In genomic region chr10:113442340-113442739, GRCh38 we compare ENCODE assay signal across 25 cellular contexts.
DNase-seq lines count a peak whose midpoint lies in the region; ATAC-seq and TF ChIP-seq lines count a peak whose summit lies in the region.
"Had no signal": no experiment of that assay in that cellular context is flagged by ENCODE, and none has a peak within 500 bp of the region (broad histone marks: within the 10 kb centered on the region; RNA-seq: fewer than 3 reads in every experiment).

No MANE protein-coding gene starts in this region.

- H3K27me3 Mint-ChIP-seq in naive thymus-derived CD4-positive, alpha-beta T cell = peaks cover 0 to 11% (median 5%) of the 10 kb centered on the region in 5 donors
- peaks cover 5% of the 10 kb centered on the region for H3K27me3 Mint-ChIP-seq in activated CD4-positive, alpha-beta T cell treated with anti-CD3 and anti-CD28 coated beads, Interleukin-2, amount 10 ng/mL, durations not matched to agents 7 days and 5 days
- H3K27me3 Mint-ChIP-seq in H9 (ENCODE audit: low read depth) = peaks cover 30% of the 10 kb centered on the region
- peaks cover 3% of the 10 kb centered on the region for H3K27me3 Mint-ChIP-seq in CD8-positive, alpha-beta T cell (ENCODE audit: low read depth)

- H3K23me2 ChIP-seq in H9 (ENCODE audit: insufficient read length, low read depth, low read length, poor library complexity, severe bottlenecking) = no peaks in the 10 kb centered on the region

- H3K9me3 ChIP-seq in naive thymus-derived CD4-positive, alpha-beta T cell (ENCODE audit: control insufficient read depth in 2 of 3, low read length in 3 of 3) = no peaks in the 10 kb centered on the region
- H3K9me3 ChIP-seq in H9 (ENCODE audit: control insufficient read depth, low read depth, low read length) = no peaks in the 10 kb centered on the region
- no peaks in the 10 kb centered on the region for H3K9me3 ChIP-seq in CD8-positive, alpha-beta T cell (ENCODE audit: low read length)
- H3K9me3 ChIP-seq: Caco-2, SJCRH30 had no signal

- H2BK5ac ChIP-seq in H9 (ENCODE audit: insufficient read length, low read length) = no peak overlapping the region

- H2BK12ac ChIP-seq in H9 (ENCODE audit: insufficient read length, low read depth, low read length) = no peak overlapping the region

- no peak overlapping the region for H3K18ac ChIP-seq in H9 (ENCODE audit: insufficient read length, low read depth, low read length)

- no peaks in the 10 kb centered on the region for H3K36me3 Mint-ChIP-seq in naive thymus-derived CD4-positive, alpha-beta T cell
- no peaks in the 10 kb centered on the region for H3K36me3 Mint-ChIP-seq in activated CD4-positive, alpha-beta T cell treated with anti-CD3 and anti-CD28 coated beads, Interleukin-2, amount 10 ng/mL, durations not matched to agents 7 days and 5 days (ENCODE audit: low read depth)
- H3K36me3 Mint-ChIP-seq in H9 (ENCODE audit: insufficient read depth in 1 of 3, low read depth in 3 of 3) = no peaks in the 10 kb centered on the region
- no peaks in the 10 kb centered on the region for H3K36me3 Mint-ChIP-seq in CD8-positive, alpha-beta T cell

- H3K9me3 Mint-ChIP-seq in naive thymus-derived CD4-positive, alpha-beta T cell = no peaks in the 10 kb centered on the region
- H3K9me3 Mint-ChIP-seq in activated CD4-positive, alpha-beta T cell treated with anti-CD3 and anti-CD28 coated beads, Interleukin-2, amount 10 ng/mL, durations not matched to agents 7 days and 5 days = no peaks in the 10 kb centered on the region
- no peaks in the 10 kb centered on the region for H3K9me3 Mint-ChIP-seq in H9
- H3K9me3 Mint-ChIP-seq in CD8-positive, alpha-beta T cell = no peaks in the 10 kb centered on the region
- H3K9me3 Mint-ChIP-seq: CD4-positive, alpha-beta T cell; HFFc6 had no signal

- H3K4me3 ChIP-seq in naive thymus-derived CD4-positive, alpha-beta T cell (ENCODE audit: low read length) = no peak overlapping the region
- H3K4me3 ChIP-seq in CD8-positive, alpha-beta T cell (ENCODE audit: low read depth, low read length) = no peak overlapping the region
- H3K4me3 ChIP-seq: K562, SJCRH30 had no signal

- H3K79me2 ChIP-seq in H9 (ENCODE audit: insufficient read depth, low read length) = no peaks in the 10 kb centered on the region

- H3K14ac ChIP-seq in H9 (ENCODE audit: insufficient read depth, low read length) = no peak overlapping the region

- peak; percentile 40 for ATAC-seq in naive thymus-derived CD4-positive, alpha-beta T cell
- no peak for ATAC-seq in CD8-positive, alpha-beta T cell
- ATAC-seq: HepG2, K562, Panc1, T-helper 17 cell had no signal

- TF ChIP-seq CTCF in H9 (conservative IDR thresholded peaks at IDR 0.05) = no peak
- no peak for TF ChIP-seq CTCF in CD8-positive, alpha-beta T cell (IDR thresholded peaks at IDR 0.05)

- no peaks in the 10 kb centered on the region for H3K4me1 ChIP-seq in naive thymus-derived CD4-positive, alpha-beta T cell (ENCODE audit: control insufficient read depth in 2 of 2, insufficient read depth in 2 of 2, low read length in 2 of 2)
- no peaks in the 10 kb centered on the region for H3K4me1 ChIP-seq in H9 (ENCODE audit: insufficient read depth, low read length)
- no peaks in the 10 kb centered on the region for H3K4me1 ChIP-seq in CD8-positive, alpha-beta T cell (ENCODE audit: insufficient read depth, low read length)
- H3K4me1 ChIP-seq: SJCRH30 had no signal

- peaks cover 0 to 2% (median 0%) of the 10 kb centered on the region in 7 donors for H3K4me1 Mint-ChIP-seq in naive thymus-derived CD4-positive, alpha-beta T cell
- no peaks in the 10 kb centered on the region for H3K4me1 Mint-ChIP-seq in activated CD4-positive, alpha-beta T cell treated with anti-CD3 and anti-CD28 coated beads, Interleukin-2, amount 10 ng/mL, durations not matched to agents 7 days and 5 days
- no peaks in the 10 kb centered on the region for H3K4me1 Mint-ChIP-seq in H9
- H3K4me1 Mint-ChIP-seq in CD8-positive, alpha-beta T cell (ENCODE audit: low read depth) = no peaks in the 10 kb centered on the region
- H3K4me1 Mint-ChIP-seq: T-helper 17 cell had no signal

- H3K36me3 ChIP-seq in naive thymus-derived CD4-positive, alpha-beta T cell (ENCODE audit: control insufficient read depth in 2 of 3, insufficient read depth in 3 of 3, low read length in 3 of 3) = no peaks in the 10 kb centered on the region
- H3K36me3 ChIP-seq in CD8-positive, alpha-beta T cell (ENCODE audit: insufficient read depth, low read length) = no peaks in the 10 kb centered on the region
- H3K36me3 ChIP-seq: SJCRH30 had no signal

- H2AFZ ChIP-seq in H9 (ENCODE audit: low read length) = no peak overlapping the region

- no peak overlapping the region for H3K4ac ChIP-seq in H9 (ENCODE audit: low read depth, low read length)

- no peak overlapping the region for H3K4me3 Mint-ChIP-seq in naive thymus-derived CD4-positive, alpha-beta T cell
- H3K4me3 Mint-ChIP-seq in activated CD4-positive, alpha-beta T cell treated with anti-CD3 and anti-CD28 coated beads, Interleukin-2, amount 10 ng/mL, durations not matched to agents 7 days and 5 days = no peak overlapping the region
- no peak overlapping the region for H3K4me3 Mint-ChIP-seq in H9
- H3K4me3 Mint-ChIP-seq in CD8-positive, alpha-beta T cell = no peak overlapping the region
- H3K4me3 Mint-ChIP-seq: CD4-positive, alpha-beta T cell; HFFc6; T-helper 17 cell had no signal

- CTCF ChIA-PET in naive thymus-derived CD4-positive, alpha-beta T cell (lab: Charles Lee) = no interaction called here
- CTCF ChIA-PET in activated CD4-positive, alpha-beta T cell treated with anti-CD3 and anti-CD28 coated beads, Interleukin-2, amount 10 ng/mL, durations not matched to agents 7 days and 5 days (lab: Charles Lee) = no interaction called here
- CTCF ChIA-PET in CD8-positive, alpha-beta T cell (lab: Charles Lee) = no interaction called here

- H2BK20ac ChIP-seq in H9 (ENCODE audit: low read depth, low read length, poor library complexity, severe bottlenecking) = no peak overlapping the region

- no peaks in the 10 kb centered on the region for H3K27me3 ChIP-seq in naive thymus-derived CD4-positive, alpha-beta T cell (ENCODE audit: control insufficient read depth in 2 of 2, insufficient read depth in 2 of 2, low read length in 2 of 2)
- no peaks in the 10 kb centered on the region for H3K27me3 ChIP-seq in H9 (ENCODE audit: insufficient read depth, low read length)
- H3K27me3 ChIP-seq in CD8-positive, alpha-beta T cell (ENCODE audit: insufficient read depth, low read length) = no peaks in the 10 kb centered on the region
- H3K27me3 ChIP-seq: SJCRH30 had no signal

- peaks cover 4% of the 10 kb centered on the region for H4K20me1 ChIP-seq in H9 (ENCODE audit: control insufficient read depth, insufficient read depth, insufficient read length)

- no peak overlapping the region for H3K56ac ChIP-seq in H9 (ENCODE audit: insufficient read length, low read depth, low read length)

- no peak overlapping the region for H2AK5ac ChIP-seq in H9 (ENCODE audit: insufficient read length, low read length)

- no peak overlapping the region for H3T11ph ChIP-seq in H9 (ENCODE audit: low read length)

- H4K8ac ChIP-seq in H9 (replicated peaks; ENCODE audit: insufficient read length, low read depth, low read length) = no peak overlapping the region

- H4K91ac ChIP-seq in H9 (ENCODE audit: insufficient read length, low read depth, low read length) = no peak overlapping the region

- no peak overlapping the region for H2BK120ac ChIP-seq in H9 (ENCODE audit: low read depth, low read length, poor library complexity, severe bottlenecking)

- no peak overlapping the region for H3K9ac ChIP-seq in H9 (ENCODE audit: extremely low read depth, insufficient read length, low read length)

- H3K23ac ChIP-seq in H9 (ENCODE audit: insufficient read length, low read depth, low read length) = no peak overlapping the region

- no peak overlapping the region for H3K27ac ChIP-seq in naive thymus-derived CD4-positive, alpha-beta T cell (ENCODE audit: low read depth, low read length)
- no peak overlapping the region for H3K27ac ChIP-seq in H9 (ENCODE audit: insufficient read length, low read depth, low read length)
- H3K27ac ChIP-seq in CD8-positive, alpha-beta T cell (ENCODE audit: low read depth, low read length) = no peak overlapping the region
- H3K27ac ChIP-seq: HL-60, SJCRH30 had no signal

- DNase-seq in MV-4-11 (lab: John Stamatoyannopoulos, UW) (peak; percentile 82), SKM-1 (lab: John Stamatoyannopoulos, UW; ENCODE audit: unreplicated experiment) (peak; percentile 7), H9 (no peak), cardiac septum (ENCODE audit: low spot score) (no peak)
- no peak for DNase-seq in naive thymus-derived CD4-positive, alpha-beta T cell
- DNase-seq in activated CD4-positive, alpha-beta T cell treated with anti-CD3 and anti-CD28 coated beads, Interleukin-2, amount 10 ng/mL, durations not matched to agents 7 days and 5 days = no peak
- DNase-seq in CD8-positive, alpha-beta T cell = no peak
- DNase-seq: Caco-2; CD4-positive, alpha-beta T cell; DMS 273 treated with DMSO at 0.1 percent for 48 hours; DMS79 treated with DMSO at 0.1 percent for 48 hours; H7; HFFc6; MM.1S; NCI-H1417; NCI-H1694 treated with DMSO at 0.1 percent for 48 hours; NCI-H2081 treated with DMSO at 0.1 percent for 48 hours; NCI-H2171 treated with DMSO at 0.1 percent for 48 hours; NCI-H524 treated with DMSO at 0.1 percent for 48 hours; SJCRH30; T-helper 17 cell had no signal

- no CpG with 5 or more reads among the region's 2 CpGs for WGBS in H9 (ENCODE audit: extremely low coverage, insufficient read length, low lambda C conversion rate)

- no peak overlapping the region for H4K5ac ChIP-seq in H9 (ENCODE audit: insufficient read length, low read depth, low read length)

- H3K27ac Mint-ChIP-seq in naive thymus-derived CD4-positive, alpha-beta T cell = no peak overlapping the region
- no peak overlapping the region for H3K27ac Mint-ChIP-seq in activated CD4-positive, alpha-beta T cell treated with anti-CD3 and anti-CD28 coated beads, Interleukin-2, amount 10 ng/mL, durations not matched to agents 7 days and 5 days
- no peak overlapping the region for H3K27ac Mint-ChIP-seq in H9
- no peak overlapping the region for H3K27ac Mint-ChIP-seq in CD8-positive, alpha-beta T cell
- H3K27ac Mint-ChIP-seq: CD4-positive, alpha-beta T cell; HFFc6; T-helper 17 cell had no signal

- POLR2A ChIA-PET in naive thymus-derived CD4-positive, alpha-beta T cell (lab: Charles Lee) = no interaction called here
- POLR2A ChIA-PET in activated CD4-positive, alpha-beta T cell treated with anti-CD3 and anti-CD28 coated beads, Interleukin-2, amount 10 ng/mL, durations not matched to agents 7 days and 5 days (lab: Charles Lee) = no interaction called here
- POLR2A ChIA-PET in CD8-positive, alpha-beta T cell (lab: Charles Lee) = no interaction called here

- intact Hi-C loops in naive thymus-derived CD4-positive, alpha-beta T cell (cut with micrococcal nuclease) = no loop called here
- intact Hi-C loops in CD8-positive, alpha-beta T cell (cut with DNase I, micrococcal nuclease) = no loop called here
- intact Hi-C loops in cardiac septum (cut with DNase I) = loop anchor here (5.0 kb wide), 1 partner anchor 120 kb away; no protein-coding TSS in a partner anchor

- no peak overlapping the region for H2BK15ac ChIP-seq in H9 (ENCODE audit: low read depth, low read length)

- no peak overlapping the region for H3K4me2 ChIP-seq in H9 (ENCODE audit: insufficient read depth, insufficient read length, low read length)

- H3K79me1 ChIP-seq in H9 (ENCODE audit: insufficient read depth, low read depth, low read length, poor library complexity, severe bottlenecking) = no peaks in the 10 kb centered on the region

Comparison
In these comparisons a context has a peak if more than half of its experiments do, and no peak if none do; other contexts are left out.
1. DNase-seq: peak in MV-4-11 (single experiment) and SKM-1 (single experiment); none in naive thymus-derived CD4-positive, alpha-beta T cell (0 of 9), activated CD4-positive, alpha-beta T cell treated with anti-CD3 and anti-CD28 coated beads, Interleukin-2, amount 10 ng/mL, durations not matched to agents 7 days and 5 days (single experiment), H9 (single experiment), CD8-positive, alpha-beta T cell (0 of 7) and cardiac septum (single experiment).